ENCODE assay signal across 1 cellular context in genomic region chr20:63976980-63977391, GRCh38.
TF ChIP-seq lines count a peak whose summit lies in the region.

No MANE protein-coding gene starts in this region.

TF ChIP-seq in K562, 482 proteins besides CTCF, POLR2A, EP300 and RAD21:
- 0 out of 2 replicates have a peak, but pooled peaks have one; percentile 46 for TF ChIP-seq EGR1 (conservative IDR thresholded peaks at IDR 0.05)
- no peak for TF ChIP-seq MLX (CRISPR knock-in tag; conservative IDR thresholded peaks at IDR 0.05)
- TF ChIP-seq SRSF3 (IDR thresholded peaks at IDR 0.05; ENCODE audit: insufficient read depth, low read length) = no peak
- no peak for TF ChIP-seq ATF1 (CRISPR knock-in tag; IDR thresholded peaks at IDR 0.05)
- TF ChIP-seq ATF1 (tag; IDR thresholded peaks at IDR 0.05) = no peak
- no peak for TF ChIP-seq TFE3 (CRISPR knock-in tag; IDR thresholded peaks at IDR 0.05)
- TF ChIP-seq ZNF77 (CRISPR knock-in tag; IDR thresholded peaks at IDR 0.05) = no peak
